1 cellular context compared by ENCODE assay signal in the genomic region with DNA sequence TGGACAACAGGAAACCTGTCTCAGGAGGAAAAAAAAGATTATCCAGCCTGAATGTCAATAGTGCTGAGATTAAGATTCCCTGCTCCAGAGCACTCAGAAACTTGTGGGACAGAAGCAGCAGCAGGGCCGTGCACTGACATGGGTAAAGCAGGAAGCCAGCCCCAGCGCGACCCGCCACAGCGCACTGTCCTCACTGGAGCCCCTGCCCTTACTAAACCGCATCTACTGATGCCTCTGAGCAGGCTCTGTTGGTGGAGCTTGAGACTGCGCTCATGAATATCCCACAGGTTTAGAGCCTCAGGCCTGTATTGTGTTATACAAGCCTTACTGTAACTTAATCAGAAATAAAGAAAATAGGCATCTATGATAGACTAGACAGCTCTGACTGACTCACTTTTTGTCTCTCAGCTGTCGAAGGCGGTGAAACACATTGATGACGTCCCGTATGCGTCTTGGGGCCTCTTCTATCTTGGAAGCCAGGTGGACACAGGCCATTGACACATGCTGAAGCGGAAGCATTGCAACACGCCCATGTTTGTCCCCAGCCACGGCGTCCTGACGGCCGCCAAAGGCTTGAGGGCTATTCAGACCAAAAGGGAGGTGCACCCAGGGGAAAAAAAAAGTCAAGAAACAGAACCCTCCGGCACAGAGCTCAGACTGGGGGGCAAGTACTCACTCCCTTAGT.
A peak's percentile ranks its signal among the peaks of the same experiment; 100 is the strongest.
TF ChIP-seq lines count a peak whose summit lies in the region.

No MANE protein-coding gene starts in this region.

TF ChIP-seq in K562, 482 proteins besides CTCF, POLR2A, EP300 and RAD21 (continued from another document and continues in another):
- TF ChIP-seq, protein P1, sequence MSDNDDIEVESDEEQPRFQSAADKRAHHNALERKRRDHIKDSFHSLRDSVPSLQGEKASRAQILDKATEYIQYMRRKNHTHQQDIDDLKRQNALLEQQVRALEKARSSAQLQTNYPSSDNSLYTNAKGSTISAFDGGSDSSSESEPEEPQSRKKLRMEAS (CRISPR knock-in tag; IDR thresholded peaks at IDR 0.05): peak; percentile 68
- TF ChIP-seq, protein P2, sequence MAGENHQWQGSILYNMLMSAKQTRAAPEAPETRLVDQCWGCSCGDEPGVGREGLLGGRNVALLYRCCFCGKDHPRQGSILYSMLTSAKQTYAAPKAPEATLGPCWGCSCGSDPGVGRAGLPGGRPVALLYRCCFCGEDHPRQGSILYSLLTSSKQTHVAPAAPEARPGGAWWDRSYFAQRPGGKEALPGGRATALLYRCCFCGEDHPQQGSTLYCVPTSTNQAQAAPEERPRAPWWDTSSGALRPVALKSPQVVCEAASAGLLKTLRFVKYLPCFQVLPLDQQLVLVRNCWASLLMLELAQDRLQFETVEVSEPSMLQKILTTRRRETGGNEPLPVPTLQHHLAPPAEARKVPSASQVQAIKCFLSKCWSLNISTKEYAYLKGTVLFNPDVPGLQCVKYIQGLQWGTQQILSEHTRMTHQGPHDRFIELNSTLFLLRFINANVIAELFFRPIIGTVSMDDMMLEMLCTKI (IDR thresholded peaks at IDR 0.05; ENCODE audit: partially characterized antibody): no peak
- no peak for TF ChIP-seq ADNP (tag; IDR thresholded peaks at IDR 0.05)
- no peak for TF ChIP-seq ZNF384 (IDR thresholded peaks at IDR 0.05; ENCODE audit: low read depth, low read length)
- TF ChIP-seq, protein P3, sequence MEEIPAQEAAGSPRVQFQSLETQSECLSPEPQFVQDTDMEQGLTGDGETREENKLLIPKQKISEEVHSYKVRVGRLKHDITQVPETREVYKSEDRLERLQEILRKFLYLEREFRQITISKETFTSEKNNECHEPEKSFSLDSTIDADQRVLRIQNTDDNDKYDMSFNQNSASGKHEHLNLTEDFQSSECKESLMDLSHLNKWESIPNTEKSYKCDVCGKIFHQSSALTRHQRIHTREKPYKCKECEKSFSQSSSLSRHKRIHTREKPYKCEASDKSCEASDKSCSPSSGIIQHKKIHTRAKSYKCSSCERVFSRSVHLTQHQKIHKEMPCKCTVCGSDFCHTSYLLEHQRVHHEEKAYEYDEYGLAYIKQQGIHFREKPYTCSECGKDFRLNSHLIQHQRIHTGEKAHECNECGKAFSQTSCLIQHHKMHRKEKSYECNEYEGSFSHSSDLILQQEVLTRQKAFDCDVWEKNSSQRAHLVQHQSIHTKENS (CRISPR knock-in tag; IDR thresholded peaks at IDR 0.05): no peak
- TF ChIP-seq TOE1 (IDR thresholded peaks at IDR 0.05; ENCODE audit: borderline replicate concordance): no peak
- TF ChIP-seq TOE1 (CRISPR knock-in tag; IDR thresholded peaks at IDR 0.05; ENCODE audit: borderline replicate concordance, low read depth): no peak
- TF ChIP-seq, protein P4, sequence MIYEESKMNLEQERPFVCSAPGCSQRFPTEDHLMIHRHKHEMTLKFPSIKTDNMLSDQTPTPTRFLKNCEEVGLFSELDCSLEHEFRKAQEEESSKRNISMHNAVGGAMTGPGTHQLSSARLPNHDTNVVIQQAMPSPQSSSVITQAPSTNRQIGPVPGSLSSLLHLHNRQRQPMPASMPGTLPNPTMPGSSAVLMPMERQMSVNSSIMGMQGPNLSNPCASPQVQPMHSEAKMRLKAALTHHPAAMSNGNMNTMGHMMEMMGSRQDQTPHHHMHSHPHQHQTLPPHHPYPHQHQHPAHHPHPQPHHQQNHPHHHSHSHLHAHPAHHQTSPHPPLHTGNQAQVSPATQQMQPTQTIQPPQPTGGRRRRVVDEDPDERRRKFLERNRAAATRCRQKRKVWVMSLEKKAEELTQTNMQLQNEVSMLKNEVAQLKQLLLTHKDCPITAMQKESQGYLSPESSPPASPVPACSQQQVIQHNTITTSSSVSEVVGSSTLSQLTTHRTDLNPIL (CRISPR knock-in tag; IDR thresholded peaks at IDR 0.05): no peak
- TF ChIP-seq, protein P5, sequence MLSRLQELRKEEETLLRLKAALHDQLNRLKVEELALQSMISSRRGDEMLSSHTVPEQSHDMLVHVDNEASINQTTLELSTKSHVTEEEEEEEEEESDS (CRISPR knock-in tag; IDR thresholded peaks at IDR 0.05): no peak
- no peak for TF ChIP-seq E2F3 (CRISPR knock-in tag; IDR thresholded peaks at IDR 0.05)
- TF ChIP-seq ZSCAN32 (CRISPR knock-in tag; IDR thresholded peaks at IDR 0.05): no peak
- no peak for TF ChIP-seq OTX1 (CRISPR knock-in tag; IDR thresholded peaks at IDR 0.05)
- TF ChIP-seq, protein P6, sequence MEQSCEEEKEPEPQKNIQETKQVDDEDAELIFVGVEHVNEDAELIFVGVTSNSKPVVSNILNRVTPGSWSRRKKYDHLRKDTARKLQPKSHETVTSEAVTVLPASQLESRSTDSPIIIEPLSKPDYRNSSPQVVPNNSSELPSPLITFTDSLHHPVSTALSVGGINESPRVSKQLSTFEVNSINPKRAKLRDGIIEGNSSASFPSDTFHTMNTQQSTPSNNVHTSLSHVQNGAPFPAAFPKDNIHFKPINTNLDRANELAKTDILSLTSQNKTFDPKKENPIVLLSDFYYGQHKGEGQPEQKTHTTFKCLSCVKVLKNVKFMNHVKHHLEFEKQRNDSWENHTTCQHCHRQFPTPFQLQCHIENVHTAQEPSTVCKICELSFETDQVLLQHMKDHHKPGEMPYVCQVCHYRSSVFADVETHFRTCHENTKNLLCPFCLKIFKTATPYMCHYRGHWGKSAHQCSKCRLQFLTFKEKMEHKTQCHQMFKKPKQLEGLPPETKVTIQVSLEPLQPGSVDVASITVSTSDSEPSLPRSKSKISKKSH (CRISPR knock-in tag; IDR thresholded peaks at IDR 0.05): no peak
- TF ChIP-seq ZEB2 (IDR thresholded peaks at IDR 0.05): no peak
- no peak for TF ChIP-seq GATAD2A (IDR thresholded peaks at IDR 0.05)
- TF ChIP-seq SNRNP70 (optimal IDR thresholded peaks at IDR 0.05; ENCODE audit: low read depth, low read length): no peak
- no peak for TF ChIP-seq DIDO1 (tag; IDR thresholded peaks at IDR 0.05; ENCODE audit: low read depth)
- TF ChIP-seq KDM2B (CRISPR knock-in tag; IDR thresholded peaks at IDR 0.05): no peak
- TF ChIP-seq PHF20 (IDR thresholded peaks at IDR 0.05; ENCODE audit: partially characterized antibody): no peak
- TF ChIP-seq MAFG (tag; conservative IDR thresholded peaks at IDR 0.05): no peak
- TF ChIP-seq STAG1 (CRISPR knock-in tag; IDR thresholded peaks at IDR 0.05; ENCODE audit: borderline replicate concordance): no peak
- TF ChIP-seq, protein P7, sequence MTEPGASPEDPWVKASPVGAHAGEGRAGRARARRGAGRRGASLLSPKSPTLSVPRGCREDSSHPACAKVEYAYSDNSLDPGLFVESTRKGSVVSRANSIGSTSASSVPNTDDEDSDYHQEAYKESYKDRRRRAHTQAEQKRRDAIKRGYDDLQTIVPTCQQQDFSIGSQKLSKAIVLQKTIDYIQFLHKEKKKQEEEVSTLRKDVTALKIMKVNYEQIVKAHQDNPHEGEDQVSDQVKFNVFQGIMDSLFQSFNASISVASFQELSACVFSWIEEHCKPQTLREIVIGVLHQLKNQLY (CRISPR knock-in tag; conservative IDR thresholded peaks at IDR 0.05): no peak
- no peak for TF ChIP-seq BCL6 (CRISPR knock-in tag; IDR thresholded peaks at IDR 0.05)
- TF ChIP-seq PCBP2 (IDR thresholded peaks at IDR 0.05; ENCODE audit: low read depth, low read length, poor library complexity, severe bottlenecking): no peak
- TF ChIP-seq, protein P8, sequence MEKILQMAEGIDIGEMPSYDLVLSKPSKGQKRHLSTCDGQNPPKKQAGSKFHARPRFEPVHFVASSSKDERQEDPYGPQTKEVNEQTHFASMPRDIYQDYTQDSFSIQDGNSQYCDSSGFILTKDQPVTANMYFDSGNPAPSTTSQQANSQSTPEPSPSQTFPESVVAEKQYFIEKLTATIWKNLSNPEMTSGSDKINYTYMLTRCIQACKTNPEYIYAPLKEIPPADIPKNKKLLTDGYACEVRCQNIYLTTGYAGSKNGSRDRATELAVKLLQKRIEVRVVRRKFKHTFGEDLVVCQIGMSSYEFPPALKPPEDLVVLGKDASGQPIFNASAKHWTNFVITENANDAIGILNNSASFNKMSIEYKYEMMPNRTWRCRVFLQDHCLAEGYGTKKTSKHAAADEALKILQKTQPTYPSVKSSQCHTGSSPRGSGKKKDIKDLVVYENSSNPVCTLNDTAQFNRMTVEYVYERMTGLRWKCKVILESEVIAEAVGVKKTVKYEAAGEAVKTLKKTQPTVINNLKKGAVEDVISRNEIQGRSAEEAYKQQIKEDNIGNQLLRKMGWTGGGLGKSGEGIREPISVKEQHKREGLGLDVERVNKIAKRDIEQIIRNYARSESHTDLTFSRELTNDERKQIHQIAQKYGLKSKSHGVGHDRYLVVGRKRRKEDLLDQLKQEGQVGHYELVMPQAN (IDR thresholded peaks at IDR 0.05; ENCODE audit: borderline replicate concordance): peak; percentile 88; the same call in 1 of the 2 replicates
- TF ChIP-seq RFX1 (IDR thresholded peaks at IDR 0.05): no peak
- peak; percentile 19; the same call in 1 of the 2 replicates for TF ChIP-seq NCOR1 (IDR thresholded peaks at IDR 0.05)
- no peak for TF ChIP-seq ZNF77 (CRISPR knock-in tag; IDR thresholded peaks at IDR 0.05)
- TF ChIP-seq, protein P9, sequence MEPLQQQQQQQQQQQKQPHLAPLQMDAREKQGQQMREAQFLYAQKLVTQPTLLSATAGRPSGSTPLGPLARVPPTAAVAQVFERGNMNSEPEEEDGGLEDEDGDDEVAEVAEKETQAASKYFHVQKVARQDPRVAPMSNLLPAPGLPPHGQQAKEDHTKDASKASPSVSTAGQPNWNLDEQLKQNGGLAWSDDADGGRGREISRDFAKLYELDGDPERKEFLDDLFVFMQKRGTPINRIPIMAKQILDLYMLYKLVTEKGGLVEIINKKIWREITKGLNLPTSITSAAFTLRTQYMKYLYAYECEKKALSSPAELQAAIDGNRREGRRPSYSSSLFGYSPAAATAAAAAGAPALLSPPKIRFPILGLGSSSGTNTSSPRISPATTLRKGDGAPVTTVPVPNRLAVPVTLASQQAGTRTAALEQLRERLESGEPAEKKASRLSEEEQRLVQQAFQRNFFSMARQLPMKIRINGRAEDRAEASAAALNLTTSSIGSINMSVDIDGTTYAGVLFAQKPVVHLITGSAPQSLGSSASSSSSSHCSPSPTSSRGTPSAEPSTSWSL (CRISPR knock-in tag; IDR thresholded peaks at IDR 0.05; ENCODE audit: borderline replicate concordance): no peak
- TF ChIP-seq BRD4 (IDR thresholded peaks at IDR 0.05): peak; percentile 42; the same call in 1 of the 2 replicates
- TF ChIP-seq MTF1 (CRISPR knock-in tag; IDR thresholded peaks at IDR 0.05; ENCODE audit: borderline replicate concordance): no peak
- TF ChIP-seq FOXJ2 (tag; IDR thresholded peaks at IDR 0.05): no peak
- no peak for TF ChIP-seq NUFIP1 (IDR thresholded peaks at IDR 0.05; ENCODE audit: partially characterized antibody)
- no peak for TF ChIP-seq ZNF212 (CRISPR knock-in tag; IDR thresholded peaks at IDR 0.05)
- TF ChIP-seq ELF4 (CRISPR knock-in tag; IDR thresholded peaks at IDR 0.05): no peak
- TF ChIP-seq SMARCC2 (IDR thresholded peaks at IDR 0.05; ENCODE audit: low read depth): no peak
- 0 out of 2 replicates have a peak, but pooled peaks have one; percentile 44 for TF ChIP-seq ZKSCAN8 (CRISPR knock-in tag; IDR thresholded peaks at IDR 0.05)
- TF ChIP-seq LCOR (CRISPR knock-in tag; IDR thresholded peaks at IDR 0.05): peak; percentile 41; the same call in 1 of the 2 replicates
- no peak for TF ChIP-seq MEF2A (IDR thresholded peaks at IDR 0.05; ENCODE audit: control insufficient read depth, low read depth, low read length)
- no peak for TF ChIP-seq SRSF9 (IDR thresholded peaks at IDR 0.05; ENCODE audit: borderline replicate concordance, low read depth, low read length)
- no peak for TF ChIP-seq PTTG1 (tag; IDR thresholded peaks at IDR 0.05; ENCODE audit: low read depth)
- TF ChIP-seq, protein P10, sequence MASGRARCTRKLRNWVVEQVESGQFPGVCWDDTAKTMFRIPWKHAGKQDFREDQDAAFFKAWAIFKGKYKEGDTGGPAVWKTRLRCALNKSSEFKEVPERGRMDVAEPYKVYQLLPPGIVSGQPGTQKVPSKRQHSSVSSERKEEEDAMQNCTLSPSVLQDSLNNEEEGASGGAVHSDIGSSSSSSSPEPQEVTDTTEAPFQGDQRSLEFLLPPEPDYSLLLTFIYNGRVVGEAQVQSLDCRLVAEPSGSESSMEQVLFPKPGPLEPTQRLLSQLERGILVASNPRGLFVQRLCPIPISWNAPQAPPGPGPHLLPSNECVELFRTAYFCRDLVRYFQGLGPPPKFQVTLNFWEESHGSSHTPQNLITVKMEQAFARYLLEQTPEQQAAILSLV (tag; IDR thresholded peaks at IDR 0.05): no peak
- TF ChIP-seq, protein P11, sequence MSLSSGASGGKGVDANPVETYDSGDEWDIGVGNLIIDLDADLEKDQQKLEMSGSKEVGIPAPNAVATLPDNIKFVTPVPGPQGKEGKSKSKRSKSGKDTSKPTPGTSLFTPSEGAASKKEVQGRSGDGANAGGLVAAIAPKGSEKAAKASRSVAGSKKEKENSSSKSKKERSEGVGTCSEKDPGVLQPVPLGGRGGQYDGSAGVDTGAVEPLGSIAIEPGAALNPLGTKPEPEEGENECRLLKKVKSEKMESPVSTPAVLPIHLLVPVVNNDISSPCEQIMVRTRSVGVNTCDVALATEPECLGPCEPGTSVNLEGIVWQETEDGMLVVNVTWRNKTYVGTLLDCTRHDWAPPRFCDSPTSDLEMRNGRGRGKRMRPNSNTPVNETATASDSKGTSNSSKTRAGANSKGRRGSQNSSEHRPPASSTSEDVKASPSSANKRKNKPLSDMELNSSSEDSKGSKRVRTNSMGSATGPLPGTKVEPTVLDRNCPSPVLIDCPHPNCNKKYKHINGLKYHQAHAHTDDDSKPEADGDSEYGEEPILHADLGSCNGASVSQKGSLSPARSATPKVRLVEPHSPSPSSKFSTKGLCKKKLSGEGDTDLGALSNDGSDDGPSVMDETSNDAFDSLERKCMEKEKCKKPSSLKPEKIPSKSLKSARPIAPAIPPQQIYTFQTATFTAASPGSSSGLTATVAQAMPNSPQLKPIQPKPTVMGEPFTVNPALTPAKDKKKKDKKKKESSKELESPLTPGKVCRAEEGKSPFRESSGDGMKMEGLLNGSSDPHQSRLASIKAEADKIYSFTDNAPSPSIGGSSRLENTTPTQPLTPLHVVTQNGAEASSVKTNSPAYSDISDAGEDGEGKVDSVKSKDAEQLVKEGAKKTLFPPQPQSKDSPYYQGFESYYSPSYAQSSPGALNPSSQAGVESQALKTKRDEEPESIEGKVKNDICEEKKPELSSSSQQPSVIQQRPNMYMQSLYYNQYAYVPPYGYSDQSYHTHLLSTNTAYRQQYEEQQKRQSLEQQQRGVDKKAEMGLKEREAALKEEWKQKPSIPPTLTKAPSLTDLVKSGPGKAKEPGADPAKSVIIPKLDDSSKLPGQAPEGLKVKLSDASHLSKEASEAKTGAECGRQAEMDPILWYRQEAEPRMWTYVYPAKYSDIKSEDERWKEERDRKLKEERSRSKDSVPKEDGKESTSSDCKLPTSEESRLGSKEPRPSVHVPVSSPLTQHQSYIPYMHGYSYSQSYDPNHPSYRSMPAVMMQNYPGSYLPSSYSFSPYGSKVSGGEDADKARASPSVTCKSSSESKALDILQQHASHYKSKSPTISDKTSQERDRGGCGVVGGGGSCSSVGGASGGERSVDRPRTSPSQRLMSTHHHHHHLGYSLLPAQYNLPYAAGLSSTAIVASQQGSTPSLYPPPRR (CRISPR knock-in tag; IDR thresholded peaks at IDR 0.05; ENCODE audit: borderline replicate concordance): no peak
